ENCODE assay signal across 13 cellular contexts in genomic region chrX:132030264-132030663, GRCh38.
"Had no signal": no experiment of that assay in that cellular context is flagged by ENCODE, and none has a peak within 500 bp of the region (broad histone marks: within the 10 kb centered on the region; RNA-seq: fewer than 3 reads in every experiment).

No MANE protein-coding gene starts in this region.

- H3K4me3 ChIP-seq: sigmoid colon had no signal

- H3K4me3 Mint-ChIP-seq: endodermal cell had no signal

- H3K9me3 Mint-ChIP-seq: endodermal cell had no signal

- H3K36me3 ChIP-seq: sigmoid colon had no signal

- H3K27ac Mint-ChIP-seq: endodermal cell had no signal

- H3K9me3 ChIP-seq: sigmoid colon had no signal

- H3K4me1 ChIP-seq: sigmoid colon had no signal

- H3K27me3 ChIP-seq: sigmoid colon had no signal

- H3K27ac ChIP-seq: sigmoid colon, VCaP had no signal

- DNase-seq: activated effector memory CD4-positive, alpha-beta T cell treated with Interleukin-2 at 50 U/mL for 16 hours; activated T-cell treated with anti-CD3 and anti-CD28 coated beads for 4 hours; caudate nucleus; endodermal cell; erythroblast; SHP77; sigmoid colon; stimulated activated CD4-positive, alpha-beta T cell treated with anti-CD3 and anti-CD28 coated beads, Interleukin-12 subunit alpha, Interleukin-12 subunit beta, amount 100 ng/mL, for 4 hours; stimulated activated naive CD4-positive, alpha-beta T cell; substantia nigra; T-helper 9 cell; trophoblast cell had no signal
